1 cellular context compared by ENCODE assay signal in genomic region chr17:3974138-3974687, GRCh38.
TF ChIP-seq lines count a peak whose summit lies in the region.

No MANE protein-coding gene starts in this region.

TF ChIP-seq in IMR-90, 13 proteins besides CTCF, POLR2A, EP300 and RAD21 (continued from another document):
- TF ChIP-seq BHLHE40 (IDR thresholded peaks at IDR 0.05; ENCODE audit: low read depth, low read length): no peak
- TF ChIP-seq MXI1 (IDR thresholded peaks at IDR 0.05; ENCODE audit: borderline replicate concordance, low read depth, low read length): no peak
- no peak for TF ChIP-seq NFE2L2 (IDR thresholded peaks at IDR 0.05; ENCODE audit: low read depth, low read length)
- no peak for TF ChIP-seq SMC3 (IDR thresholded peaks at IDR 0.05; ENCODE audit: low read depth, low read length)
- TF ChIP-seq ELK1 (IDR thresholded peaks at IDR 0.05; ENCODE audit: borderline replicate concordance, low read depth, low read length): no peak
- TF ChIP-seq RFX5 (IDR thresholded peaks at IDR 0.05; ENCODE audit: low read depth, low read length): no peak
- TF ChIP-seq MAZ (IDR thresholded peaks at IDR 0.05; ENCODE audit: borderline replicate concordance, low read depth, low read length): no peak
- TF ChIP-seq CHD1 (IDR thresholded peaks at IDR 0.05; ENCODE audit: low read depth, low read length): no peak
